ENCODE assay signal across 1 cellular context in the genomic region with DNA sequence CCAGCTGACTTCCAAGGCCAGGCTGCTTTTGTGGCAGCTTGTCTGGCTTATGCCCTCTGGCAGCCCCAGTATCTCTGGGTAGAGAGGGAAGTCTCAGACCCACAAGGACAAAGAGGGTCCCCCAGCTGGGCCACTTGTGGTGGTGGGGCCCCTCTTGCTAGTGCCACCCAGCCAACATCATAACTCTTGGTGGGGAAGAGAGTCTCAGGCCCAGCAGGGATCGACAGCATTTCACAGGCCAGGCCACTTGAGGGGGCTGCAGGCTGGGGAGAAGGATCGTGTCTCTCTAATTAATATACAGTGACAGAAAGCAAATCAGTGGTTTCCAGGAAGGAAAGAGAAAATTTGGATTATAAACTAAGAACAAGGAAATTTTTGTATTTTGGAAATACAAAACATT.
TF ChIP-seq lines count a peak whose summit lies in the region.

No MANE protein-coding gene starts in this region.

TF ChIP-seq in GM23338, 12 proteins besides CTCF, POLR2A, EP300 and RAD21 (continued from another document):
- TF ChIP-seq, protein P1, sequence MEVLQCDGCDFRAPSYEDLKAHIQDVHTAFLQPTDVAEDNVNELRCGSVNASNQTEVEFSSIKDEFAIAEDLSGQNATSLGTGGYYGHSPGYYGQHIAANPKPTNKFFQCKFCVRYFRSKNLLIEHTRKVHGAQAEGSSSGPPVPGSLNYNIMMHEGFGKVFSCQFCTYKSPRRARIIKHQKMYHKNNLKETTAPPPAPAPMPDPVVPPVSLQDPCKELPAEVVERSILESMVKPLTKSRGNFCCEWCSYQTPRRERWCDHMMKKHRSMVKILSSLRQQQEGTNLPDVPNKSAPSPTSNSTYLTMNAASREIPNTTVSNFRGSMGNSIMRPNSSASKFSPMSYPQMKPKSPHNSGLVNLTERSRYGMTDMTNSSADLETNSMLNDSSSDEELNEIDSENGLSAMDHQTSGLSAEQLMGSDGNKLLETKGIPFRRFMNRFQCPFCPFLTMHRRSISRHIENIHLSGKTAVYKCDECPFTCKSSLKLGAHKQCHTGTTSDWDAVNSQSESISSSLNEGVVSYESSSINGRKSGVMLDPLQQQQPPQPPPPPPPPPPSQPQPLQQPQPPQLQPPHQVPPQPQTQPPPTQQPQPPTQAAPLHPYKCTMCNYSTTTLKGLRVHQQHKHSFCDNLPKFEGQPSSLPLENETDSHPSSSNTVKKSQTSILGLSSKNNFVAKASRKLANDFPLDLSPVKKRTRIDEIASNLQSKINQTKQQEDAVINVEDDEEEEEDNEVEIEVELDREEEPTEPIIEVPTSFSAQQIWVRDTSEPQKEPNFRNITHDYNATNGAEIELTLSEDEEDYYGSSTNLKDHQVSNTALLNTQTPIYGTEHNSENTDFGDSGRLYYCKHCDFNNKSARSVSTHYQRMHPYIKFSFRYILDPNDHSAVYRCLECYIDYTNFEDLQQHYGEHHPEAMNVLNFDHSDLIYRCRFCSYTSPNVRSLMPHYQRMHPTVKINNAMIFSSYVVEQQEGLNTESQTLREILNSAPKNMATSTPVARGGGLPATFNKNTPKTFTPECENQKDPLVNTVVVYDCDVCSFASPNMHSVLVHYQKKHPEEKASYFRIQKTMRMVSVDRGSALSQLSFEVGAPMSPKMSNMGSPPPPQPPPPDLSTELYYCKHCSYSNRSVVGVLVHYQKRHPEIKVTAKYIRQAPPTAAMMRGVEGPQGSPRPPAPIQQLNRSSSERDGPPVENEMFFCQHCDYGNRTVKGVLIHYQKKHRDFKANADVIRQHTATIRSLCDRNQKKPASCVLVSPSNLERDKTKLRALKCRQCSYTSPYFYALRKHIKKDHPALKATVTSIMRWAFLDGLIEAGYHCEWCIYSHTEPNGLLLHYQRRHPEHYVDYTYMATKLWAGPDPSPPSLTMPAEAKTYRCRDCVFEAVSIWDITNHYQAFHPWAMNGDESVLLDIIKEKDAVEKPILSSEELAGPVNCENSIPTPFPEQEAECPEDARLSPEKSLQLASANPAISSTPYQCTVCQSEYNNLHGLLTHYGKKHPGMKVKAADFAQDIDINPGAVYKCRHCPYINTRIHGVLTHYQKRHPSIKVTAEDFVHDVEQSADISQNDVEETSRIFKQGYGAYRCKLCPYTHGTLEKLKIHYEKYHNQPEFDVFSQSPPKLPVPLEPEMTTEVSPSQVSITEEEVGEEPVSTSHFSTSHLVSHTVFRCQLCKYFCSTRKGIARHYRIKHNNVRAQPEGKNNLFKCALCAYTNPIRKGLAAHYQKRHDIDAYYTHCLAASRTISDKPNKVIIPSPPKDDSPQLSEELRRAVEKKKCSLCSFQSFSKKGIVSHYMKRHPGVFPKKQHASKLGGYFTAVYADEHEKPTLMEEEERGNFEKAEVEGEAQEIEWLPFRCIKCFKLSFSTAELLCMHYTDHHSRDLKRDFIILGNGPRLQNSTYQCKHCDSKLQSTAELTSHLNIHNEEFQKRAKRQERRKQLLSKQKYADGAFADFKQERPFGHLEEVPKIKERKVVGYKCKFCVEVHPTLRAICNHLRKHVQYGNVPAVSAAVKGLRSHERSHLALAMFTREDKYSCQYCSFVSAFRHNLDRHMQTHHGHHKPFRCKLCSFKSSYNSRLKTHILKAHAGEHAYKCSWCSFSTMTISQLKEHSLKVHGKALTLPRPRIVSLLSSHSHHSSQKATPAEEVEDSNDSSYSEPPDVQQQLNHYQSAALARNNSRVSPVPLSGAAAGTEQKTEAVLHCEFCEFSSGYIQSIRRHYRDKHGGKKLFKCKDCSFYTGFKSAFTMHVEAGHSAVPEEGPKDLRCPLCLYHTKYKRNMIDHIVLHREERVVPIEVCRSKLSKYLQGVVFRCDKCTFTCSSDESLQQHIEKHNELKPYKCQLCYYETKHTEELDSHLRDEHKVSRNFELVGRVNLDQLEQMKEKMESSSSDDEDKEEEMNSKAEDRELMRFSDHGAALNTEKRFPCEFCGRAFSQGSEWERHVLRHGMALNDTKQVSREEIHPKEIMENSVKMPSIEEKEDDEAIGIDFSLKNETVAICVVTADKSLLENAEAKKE (CRISPR knock-in tag; IDR thresholded peaks at IDR 0.05) = no peak
- no peak for TF ChIP-seq EZH2 (IDR thresholded peaks at IDR 0.05; ENCODE audit: low read depth, unreplicated experiment)
